Comparison of ENCODE assay signal across 1 cellular context in genomic region chr2:189516546-189516945, GRCh38.
TF ChIP-seq lines count a peak whose summit lies in the region.

No MANE protein-coding gene starts in this region.

TF ChIP-seq in K562, 482 proteins besides CTCF, POLR2A, EP300 and RAD21 (continued from another document):
- peak; percentile 42; the same call in 1 of the 2 replicates for TF ChIP-seq CHAMP1 (IDR thresholded peaks at IDR 0.05)
- TF ChIP-seq GTF2A2 (tag; IDR thresholded peaks at IDR 0.05), result no peak
- TF ChIP-seq MAX (CRISPR knock-in tag; IDR thresholded peaks at IDR 0.05), result no peak
- TF ChIP-seq SMC3 (conservative IDR thresholded peaks at IDR 0.05; ENCODE audit: insufficient read depth, low read depth, low read length), result no peak
- no peak for TF ChIP-seq ZNF318 (IDR thresholded peaks at IDR 0.05; ENCODE audit: borderline replicate concordance in 1 of 2, low read depth in 1 of 2)
- TF ChIP-seq FOSL1 (tag; conservative IDR thresholded peaks at IDR 0.05), result peak; percentile 51; the same call in 1 of the 2 replicates
- TF ChIP-seq ATF1 (CRISPR knock-in tag; IDR thresholded peaks at IDR 0.05), result no peak
- peak; percentile 58 for TF ChIP-seq ATF1 (tag; IDR thresholded peaks at IDR 0.05)
- peak; percentile 96 for TF ChIP-seq MAFG (tag; conservative IDR thresholded peaks at IDR 0.05)
- TF ChIP-seq CTBP1 (IDR thresholded peaks at IDR 0.05; ENCODE audit: borderline replicate concordance), result peak; percentile 81
- peak; percentile 28; the same call in 1 of the 2 replicates for TF ChIP-seq SPI1 (IDR thresholded peaks at IDR 0.05; ENCODE audit: borderline replicate concordance, low read depth, low read length)
- TF ChIP-seq ARID1B (IDR thresholded peaks at IDR 0.05), result peak; percentile 80
- TF ChIP-seq MEIS2 (IDR thresholded peaks at IDR 0.05; ENCODE audit: partially characterized antibody), result peak; percentile 52
- no peak for TF ChIP-seq ZNF398 (CRISPR knock-in tag; IDR thresholded peaks at IDR 0.05)
- peak; percentile 55 for TF ChIP-seq ETV1 (tag; conservative IDR thresholded peaks at IDR 0.05; ENCODE audit: low read depth)
- peak; percentile 29 for TF ChIP-seq TAF9B (IDR thresholded peaks at IDR 0.05; ENCODE audit: partially characterized antibody)
- TF ChIP-seq TBP (optimal IDR thresholded peaks at IDR 0.05; ENCODE audit: low read depth, low read length), result peak; percentile 10
- 0 out of 2 replicates have a peak, but pooled peaks have one; percentile 42 for TF ChIP-seq CC2D1A (IDR thresholded peaks at IDR 0.05)
- no peak for TF ChIP-seq EHMT2 (IDR thresholded peaks at IDR 0.05)
- peak; percentile 42; the same call in 1 of the 2 replicates for TF ChIP-seq TEAD4 (IDR thresholded peaks at IDR 0.05; ENCODE audit: low read length)
- no peak for TF ChIP-seq TEAD4 (CRISPR knock-in tag; IDR thresholded peaks at IDR 0.05; ENCODE audit: borderline replicate concordance)
- TF ChIP-seq ZNF445 (CRISPR knock-in tag; IDR thresholded peaks at IDR 0.05; ENCODE audit: low read depth), result no peak
- no peak for TF ChIP-seq MBD2 (IDR thresholded peaks at IDR 0.05; ENCODE audit: borderline replicate concordance, low read depth)
- TF ChIP-seq RCOR1 (IDR thresholded peaks at IDR 0.05; ENCODE audit: borderline replicate concordance in 1 of 2, low read depth in 2 of 2, low read length in 2 of 2), result peak in 1 of 2 experiments; percentile 89; a peak in 2 of 4 replicates
- TF ChIP-seq MTA1 (IDR thresholded peaks at IDR 0.05; ENCODE audit: borderline replicate concordance), result 0 out of 2 replicates have a peak, but pooled peaks have one; percentile 30
- TF ChIP-seq CBX3 (IDR thresholded peaks at IDR 0.05; ENCODE audit: borderline replicate concordance in 1 of 2, low read length in 2 of 2), result peak in 1 of 2 experiments; percentile 57; a peak in 1 of 3 replicates
- TF ChIP-seq DACH1 (IDR thresholded peaks at IDR 0.05; ENCODE audit: partially characterized antibody), result peak; percentile 58
- TF ChIP-seq, protein P1, sequence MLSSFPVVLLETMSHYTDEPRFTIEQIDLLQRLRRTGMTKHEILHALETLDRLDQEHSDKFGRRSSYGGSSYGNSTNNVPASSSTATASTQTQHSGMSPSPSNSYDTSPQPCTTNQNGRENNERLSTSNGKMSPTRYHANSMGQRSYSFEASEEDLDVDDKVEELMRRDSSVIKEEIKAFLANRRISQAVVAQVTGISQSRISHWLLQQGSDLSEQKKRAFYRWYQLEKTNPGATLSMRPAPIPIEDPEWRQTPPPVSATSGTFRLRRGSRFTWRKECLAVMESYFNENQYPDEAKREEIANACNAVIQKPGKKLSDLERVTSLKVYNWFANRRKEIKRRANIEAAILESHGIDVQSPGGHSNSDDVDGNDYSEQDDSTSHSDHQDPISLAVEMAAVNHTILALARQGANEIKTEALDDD (IDR thresholded peaks at IDR 0.05), result peak; percentile 55
- peak; percentile 58 for TF ChIP-seq CREM (IDR thresholded peaks at IDR 0.05; ENCODE audit: low read depth)
- peak; percentile 97 for TF ChIP-seq C11orf30 (IDR thresholded peaks at IDR 0.05; ENCODE audit: low read depth)
- peak; percentile 99 for TF ChIP-seq ZNF316 (IDR thresholded peaks at IDR 0.05)
- TF ChIP-seq ZNF24 (IDR thresholded peaks at IDR 0.05), result peak; percentile 98
- TF ChIP-seq BHLHE40 (IDR thresholded peaks at IDR 0.05; ENCODE audit: low read length), result peak; percentile 45; the same call in 1 of the 2 replicates
- 0 out of 2 replicates have a peak, but pooled peaks have one; percentile 7 for TF ChIP-seq CBFA2T2 (conservative IDR thresholded peaks at IDR 0.05)
- no peak for TF ChIP-seq TEAD2 (tag; IDR thresholded peaks at IDR 0.05)
